Comparison of ENCODE assay signal across 24 cellular contexts in the genomic region with DNA sequence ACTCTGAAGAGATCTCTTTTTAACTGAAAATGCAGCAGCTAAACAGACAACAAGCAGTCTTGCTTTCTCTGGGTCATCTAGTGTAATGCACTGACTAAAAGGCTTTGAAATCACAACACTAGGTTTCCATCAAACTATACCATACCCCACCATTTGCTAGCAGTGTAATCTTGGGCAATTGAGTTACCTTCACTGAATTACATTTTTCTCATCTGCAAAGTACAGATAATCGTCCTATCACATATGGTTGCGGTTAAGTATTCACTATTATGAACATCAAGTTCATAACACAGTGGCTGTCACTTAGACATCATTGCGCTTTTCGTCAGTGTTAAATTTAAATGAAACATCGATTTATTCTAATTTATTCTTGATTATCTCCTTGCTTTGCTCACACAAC.
DNase-seq lines count a peak whose midpoint lies in the region; ATAC-seq, FAIRE-seq and TF ChIP-seq lines count a peak whose summit lies in the region.
"Had no signal": no experiment of that assay in that cellular context is flagged by ENCODE, and none has a peak within 500 bp of the region (broad histone marks: within the 10 kb centered on the region; RNA-seq: fewer than 3 reads in every experiment).

No MANE protein-coding gene starts in this region.

- TF ChIP-seq RAD21 in HepG2 (CRISPR knock-in tag; IDR thresholded peaks at IDR 0.05): no peak

- no peak for FAIRE-seq in HepG2 (lab: Jason Lieb, UNC)
- FAIRE-seq: A549, GM12891, GM18507, H1 had no signal

- no peak overlapping the region for H3K4me3 Mint-ChIP-seq in nephron
- H3K4me3 Mint-ChIP-seq: CD8-positive, alpha-beta T cell had no signal

- no peak for DNase-seq in HepG2 (ENCODE audit: low spot score)
- DNase-seq in right lobe of liver: no peak
- no peak for DNase-seq in effector CD4-positive, alpha-beta T cell
- DNase-seq in SIG-M5 treated with dmso at 0.1 percent for 504 hours (lab: John Stamatoyannopoulos, UW; ENCODE audit: unreplicated experiment): no peak
- DNase-seq in BE2C: no peak
- no peak for DNase-seq in foreskin melanocyte
- DNase-seq: 8988T; ACHN; AML-193; C1 segment of cervical spinal cord; Caco-2; CD8-positive, alpha-beta T cell; DMS 273 treated with DMSO at 0.1 percent for 48 hours; DMS79; EL; GDM1; H7; HCEC 1CT had no signal

- H3K9me3 Mint-ChIP-seq in nephron: no peaks in the 10 kb centered on the region

- H3K27me3 Mint-ChIP-seq in nephron (ENCODE audit: low read depth): no peaks in the 10 kb centered on the region

- TF ChIP-seq POLR2A in HepG2 (IDR thresholded peaks at IDR 0.05; ENCODE audit: insufficient read depth in 1 of 2, low read depth in 2 of 2, low read length in 2 of 2) (no peak), right lobe of liver (IDR thresholded peaks at IDR 0.05) (no peak)

- TF ChIP-seq EP300 in HepG2 (IDR thresholded peaks at IDR 0.05; ENCODE audit: low read depth in 2 of 2, low read length in 2 of 2): no peak
- TF ChIP-seq EP300 in HepG2 (CRISPR knock-in tag; IDR thresholded peaks at IDR 0.05; ENCODE audit: borderline replicate concordance): no peak

- POLR2A ChIA-PET in HepG2 (lab: Yijun Ruan, JAX): no interaction called here

- no TSS peak for BruUV-seq in HepG2 (replicated peaks; lab: Mats Ljungman, UMichigan)

- H3K27ac ChIP-seq in HepG2 (ENCODE audit: extremely low read length, insufficient read depth, low read length) (no peak overlapping the region), right lobe of liver (no peak overlapping the region)
- H3K27ac ChIP-seq: A549 had no signal

- no peak overlapping the region for H2AFZ ChIP-seq in HepG2 (ENCODE audit: low read length)

- intact Hi-C loops in HepG2 (cut with micrococcal nuclease; ENCODE audit: unreplicated experiment) (no loop called here), right lobe of liver (cut with DNase I) (no loop called here)

- H3K4me1 ChIP-seq in HepG2 (ENCODE audit: insufficient read depth, low read length) (peaks cover 12% of the 10 kb centered on the region), right lobe of liver (no peaks in the 10 kb centered on the region), BE2C (peaks cover 8% of the 10 kb centered on the region; the same call in 1 of the 2 replicates)
- H3K4me1 ChIP-seq: A549 had no signal

- no peaks in the 10 kb centered on the region for H3K36me3 Mint-ChIP-seq in nephron (ENCODE audit: low read depth)
- H3K36me3 Mint-ChIP-seq: CD8-positive, alpha-beta T cell had no signal

- peak overlapping the region in 2 of 3 experiments; percentile 17 to 24 for H3K27ac Mint-ChIP-seq in nephron
- H3K27ac Mint-ChIP-seq: CD8-positive, alpha-beta T cell had no signal

- 32% methylated on average over 5 of the region's 5 CpGs for WGBS in HepG2 (ENCODE audit: low lambda C conversion rate)
- WGBS in right lobe of liver (ENCODE audit: insufficient coverage, low coverage, low lambda C conversion rate, missing lambda C conversion rate): 71% methylated on average over 5 of the region's 5 CpGs

- H3K36me3 ChIP-seq in HepG2 (replicated peaks in 1 of 2; ENCODE audit: control insufficient read depth in 1 of 2, insufficient read depth in 2 of 2, low read length in 2 of 2): no peaks in the 10 kb centered on the region
- no peaks in the 10 kb centered on the region for H3K36me3 ChIP-seq in right lobe of liver
- no peaks in the 10 kb centered on the region for H3K36me3 ChIP-seq in BE2C

- H3K4me2 ChIP-seq in HepG2 (ENCODE audit: low read depth, low read length): no peak overlapping the region
- H3K4me2 ChIP-seq: A549 had no signal

- H3K9me3 ChIP-seq in HepG2 (ENCODE audit: low read length) (no peaks in the 10 kb centered on the region), right lobe of liver (no peaks in the 10 kb centered on the region), BE2C (no peaks in the 10 kb centered on the region)
- H3K9me3 ChIP-seq: A549, Caco-2 had no signal

- H3K79me2 ChIP-seq in HepG2 (ENCODE audit: insufficient read depth, low read length): no peaks in the 10 kb centered on the region

- CTCF ChIA-PET in HepG2 (lab: Yijun Ruan, JAX; ENCODE audit: low intra/inter-chr PET ratio, low total read pairs): no interaction called here

- H4K20me1 ChIP-seq in HepG2 (ENCODE audit: insufficient read depth, low read length): no peaks in the 10 kb centered on the region

- H3K27me3 ChIP-seq in HepG2 (ENCODE audit: control insufficient read depth in 1 of 2, insufficient read depth in 2 of 2, low read length in 2 of 2): no peaks in the 10 kb centered on the region
- no peaks in the 10 kb centered on the region for H3K27me3 ChIP-seq in right lobe of liver
- no peaks in the 10 kb centered on the region for H3K27me3 ChIP-seq in BE2C

- in situ Hi-C loops in HepG2 (cut with HindIII; ENCODE audit: extremely low pct_ligation_motif_present, low pct_unique_long_range_greater_than_20kb): no loop called here

- peaks cover 8% of the 10 kb centered on the region for H3K4me1 Mint-ChIP-seq in nephron

- ATAC-seq in HepG2: peak; percentile 40; the same call in 1 of the 3 replicates
- no peak for ATAC-seq in right lobe of liver
- ATAC-seq in SK-N-SH treated with all-trans-retinoic acid at 6 μM for 48 hours: no peak; the same call in 2 of the 3 replicates
- ATAC-seq: A549; CD8-positive, alpha-beta T cell had no signal

- TF ChIP-seq CTCF in HepG2 (CRISPR knock-in tag; IDR thresholded peaks at IDR 0.05): no peak
- TF ChIP-seq CTCF in right lobe of liver (IDR thresholded peaks at IDR 0.05): no peak
- no peak for TF ChIP-seq CTCF in nephron (IDR thresholded peaks at IDR 0.05; ENCODE audit: unreplicated experiment in 3 of 3)
- no peak for TF ChIP-seq CTCF in BE2C (IDR thresholded peaks at IDR 0.05; ENCODE audit: low read depth, low read length)

- H3K4me3 ChIP-seq in HepG2 (replicated peaks in 1 of 3; ENCODE audit: insufficient read depth in 1 of 3, low read depth in 2 of 3, low read length in 3 of 3): no peak overlapping the region
- no peak overlapping the region for H3K4me3 ChIP-seq in right lobe of liver
- H3K4me3 ChIP-seq in BE2C (ENCODE audit: low read depth, low read length): no peak overlapping the region
- H3K4me3 ChIP-seq: A549 had no signal

- no peak overlapping the region for H3K9ac ChIP-seq in HepG2 (ENCODE audit: insufficient read depth, low read depth, low read length)

TF ChIP-seq in HepG2, 621 proteins besides CTCF, POLR2A, EP300 and RAD21 (continues in another document):
- TF ChIP-seq ZFP41 (CRISPR knock-in tag; IDR thresholded peaks at IDR 0.05; ENCODE audit: borderline replicate concordance): no peak
- no peak for TF ChIP-seq MEIS2 (CRISPR knock-in tag; IDR thresholded peaks at IDR 0.05)
- no peak for TF ChIP-seq U2AF2 (IDR thresholded peaks at IDR 0.05; ENCODE audit: low read depth, low read length)
- TF ChIP-seq, protein P1, sequence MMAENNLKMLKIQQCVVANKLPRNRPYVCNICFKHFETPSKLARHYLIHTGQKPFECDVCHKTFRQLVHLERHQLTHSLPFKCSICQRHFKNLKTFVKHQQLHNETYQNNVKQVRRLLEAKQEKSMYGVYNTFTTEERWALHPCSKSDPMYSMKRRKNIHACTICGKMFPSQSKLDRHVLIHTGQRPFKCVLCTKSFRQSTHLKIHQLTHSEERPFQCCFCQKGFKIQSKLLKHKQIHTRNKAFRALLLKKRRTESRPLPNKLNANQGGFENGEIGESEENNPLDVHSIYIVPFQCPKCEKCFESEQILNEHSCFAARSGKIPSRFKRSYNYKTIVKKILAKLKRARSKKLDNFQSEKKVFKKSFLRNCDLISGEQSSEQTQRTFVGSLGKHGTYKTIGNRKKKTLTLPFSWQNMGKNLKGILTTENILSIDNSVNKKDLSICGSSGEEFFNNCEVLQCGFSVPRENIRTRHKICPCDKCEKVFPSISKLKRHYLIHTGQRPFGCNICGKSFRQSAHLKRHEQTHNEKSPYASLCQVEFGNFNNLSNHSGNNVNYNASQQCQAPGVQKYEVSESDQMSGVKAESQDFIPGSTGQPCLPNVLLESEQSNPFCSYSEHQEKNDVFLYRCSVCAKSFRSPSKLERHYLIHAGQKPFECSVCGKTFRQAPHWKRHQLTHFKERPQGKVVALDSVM (CRISPR knock-in tag; IDR thresholded peaks at IDR 0.05): no peak
- no peak for TF ChIP-seq PITX1 (CRISPR knock-in tag; IDR thresholded peaks at IDR 0.05)

TF ChIP-seq in SK-N-SH treated with all-trans-retinoic acid at 6 μM for 48 hours, 23 proteins besides CTCF, POLR2A, EP300 and RAD21 (continues in another document):
- TF ChIP-seq TSHZ2 (CRISPR knock-in tag; IDR thresholded peaks at IDR 0.05) (peak; percentile 63; the same call in 1 of the 2 replicates), TCF4 (CRISPR knock-in tag; IDR thresholded peaks at IDR 0.05; ENCODE audit: borderline replicate concordance) (peak; percentile 72), ZNF8 (CRISPR knock-in tag; IDR thresholded peaks at IDR 0.05) (no peak)
